Comparison of ENCODE assay signal across 8 cellular contexts in genomic region chr2:147843864-147844690, GRCh38. TPM values are rescaled to one million over a fixed set of nuclear protein-coding genes. Genes with fewer than 3 reads are reported as not detected.
A peak's percentile ranks its signal among the peaks of the same experiment; 100 is the strongest.
DNase-seq lines count a peak whose midpoint lies in the region; ATAC-seq and TF ChIP-seq lines count a peak whose summit lies in the region.

No MANE protein-coding gene starts in this region.

- H3K4me3 ChIP-seq in IMR-90 (ENCODE audit: insufficient read depth, low read depth, low read length) = peak overlapping the region; percentile 96
- peak overlapping the region; percentile 73 to 92 (median 81) for H3K4me3 ChIP-seq in esophagus squamous epithelium

- H3K4me1 ChIP-seq in IMR-90 (ENCODE audit: control insufficient read depth, insufficient read depth, low read length) (peaks cover 3% of the 10 kb centered on the region; the same call in 1 of the 2 replicates), esophagus squamous epithelium (peaks cover 6 to 44% (median 10%) of the 10 kb centered on the region in 3 donors)

- ATAC-seq in GM21619 (IDR thresholded peaks at IDR 0.05; ENCODE audit: unreplicated experiment) (peak; percentile 80), IMR-90 (ENCODE audit: low read depth) (peak; percentile 93)

- CTCF ChIA-PET in IMR-90 (lab: Yijun Ruan, JAX) = interaction anchor here (0.7 to 1.0 kb wide), 3 partner anchors 9 to 67 kb away, joined by 3 read pairs; no protein-coding TSS in a partner anchor

- H3K56ac ChIP-seq in IMR-90 (ENCODE audit: extremely low read depth, insufficient read depth, low read length) = peak overlapping the region; percentile 61

- H2AK5ac ChIP-seq in IMR-90 (ENCODE audit: low read depth, low read length) = no peak overlapping the region

- intact Hi-C loops in IMR-90 (cut with micrococcal nuclease) (loop anchor here (1.0 to 5.0 kb wide), 3 partner anchors 67 to 915 kb away; no protein-coding TSS in a partner anchor), esophagus squamous epithelium (cut with DNase I) (no loop called here)

- dilution Hi-C loops in IMR-90 (cut with HindIII; ENCODE audit: low sequenced_read_pairs, unreplicated experiment) = no loop called here

- H2BK15ac ChIP-seq in IMR-90 (ENCODE audit: low read depth, low read length) = no peak overlapping the region

- H2BK20ac ChIP-seq in IMR-90 (ENCODE audit: low read depth, low read length) = no peak overlapping the region

- H2AK9ac ChIP-seq in IMR-90 (replicated peaks; ENCODE audit: low read depth, low read length, poor library complexity) = peak overlapping the region; percentile 8

- H2BK5ac ChIP-seq in IMR-90 (ENCODE audit: low read depth, low read length, poor library complexity, severe bottlenecking) = peak overlapping the region; percentile 67

- H3K27me3 ChIP-seq in IMR-90 (ENCODE audit: control insufficient read depth, insufficient read depth, low read length) (no peaks in the 10 kb centered on the region), esophagus squamous epithelium (no peaks in the 10 kb centered on the region)

- TF ChIP-seq CTCF in IMR-90 (conservative IDR thresholded peaks at IDR 0.05; ENCODE audit: low read depth, low read length) (peak; percentile 22; the same call in 1 of the 2 replicates), esophagus squamous epithelium (IDR thresholded peaks at IDR 0.05) (peak in 3 of 6 experiments; percentile 20 to 39 (median 28))

- peak overlapping the region; percentile 80 for H2BK120ac ChIP-seq in IMR-90 (ENCODE audit: low read depth, low read length)

- H3K18ac ChIP-seq in IMR-90 (ENCODE audit: low read depth, low read length) = peak overlapping the region; percentile 62; the same call in 1 of the 2 replicates

- H3K23ac ChIP-seq in IMR-90 (ENCODE audit: low read depth, low read length) = peak overlapping the region; percentile 95

- WGBS in IMR-90 (ENCODE audit: extremely low coverage in 2 of 2, insufficient read length in 1 of 2), 2 experiments = 0% methylated on average over 33 of the region's 113 CpGs; no CpG with 5 or more reads in 1 of the 2 experiments
- WGBS in esophagus squamous epithelium, 2 donors = 0% methylated on average over 22 of the region's 113 CpGs; no CpG with 5 or more reads in 1 of the 2 donors

- in situ Hi-C loops in IMR-90 (cut with MboI; ENCODE audit: low sequenced_read_pairs) = no loop called here

- peak overlapping the region; percentile 36; the same call in 1 of the 2 replicates for H4K5ac ChIP-seq in IMR-90 (ENCODE audit: low read depth, low read length)

- H4K91ac ChIP-seq in IMR-90 (ENCODE audit: insufficient read depth, low read depth, low read length) = peak overlapping the region; percentile 38

- peak overlapping the region; percentile 90 for H3K4me2 ChIP-seq in IMR-90 (ENCODE audit: low read depth, low read length)

- TF ChIP-seq RAD21 in IMR-90 (IDR thresholded peaks at IDR 0.05; ENCODE audit: low read length) = no peak

- H3K14ac ChIP-seq in IMR-90 (replicated peaks; ENCODE audit: low read depth, low read length) = peak overlapping the region; percentile 61

- H3K9me3 ChIP-seq in IMR-90 (ENCODE audit: control insufficient read depth, insufficient read depth, low read length) (no peaks in the 10 kb centered on the region), esophagus squamous epithelium (no peaks in the 10 kb centered on the region)

- H3K9ac ChIP-seq in IMR-90 (ENCODE audit: low read depth, low read length) = peak overlapping the region; percentile 94

- peak overlapping the region; percentile 98 for H2AFZ ChIP-seq in IMR-90 (replicated peaks; ENCODE audit: low read length, poor library complexity)

- no peaks in the 10 kb centered on the region for H3K9me1 ChIP-seq in IMR-90 (ENCODE audit: insufficient read depth, low read length)

- no peaks in the 10 kb centered on the region for H3K36me3 ChIP-seq in IMR-90 (ENCODE audit: control insufficient read depth, insufficient read depth, low read length)
- no peaks in the 10 kb centered on the region for H3K36me3 ChIP-seq in esophagus squamous epithelium

- POLR2A ChIA-PET in IMR-90 (lab: Charles Lee; ENCODE audit: unreplicated experiment) = no interaction called here

- TF ChIP-seq POLR2A in IMR-90 (IDR thresholded peaks at IDR 0.05; ENCODE audit: low read depth, low read length) = peak; percentile 78
- peak in 2 of 4 donors; percentile 37 to 58 for TF ChIP-seq POLR2A in esophagus squamous epithelium (IDR thresholded peaks at IDR 0.05)

- peak overlapping the region; percentile 93 for H3K27ac ChIP-seq in IMR-90 (ENCODE audit: insufficient read depth, low read length)
- peak overlapping the region; percentile 96 to 98 (median 98) for H3K27ac ChIP-seq in esophagus squamous epithelium

- BruUV-seq in IMR-90 (replicated peaks; lab: Mats Ljungman, UMichigan) = no TSS peak

- H3K79me1 ChIP-seq in IMR-90 (ENCODE audit: low read depth in 1 of 2, low read length in 2 of 2) = peaks cover 13 to 22% of the 10 kb centered on the region in 2 experiments

- peak overlapping the region; percentile 51 for H3K4ac ChIP-seq in IMR-90 (ENCODE audit: low read depth, low read length)

- H4K8ac ChIP-seq in IMR-90 (ENCODE audit: low read depth in 2 of 2, low read length in 2 of 2) = peak overlapping the region; percentile 10 to 82; a peak in 2 of 4 replicates

- peak; percentile 96 for DNase-seq in DMS 273 (lab: John Stamatoyannopoulos, UW; ENCODE audit: unreplicated experiment)
- DNase-seq in IMR-90 = peak; percentile 85
- DNase-seq in activated T-helper 1 cell treated with Interleukin-2 at 50 U/mL for 16 hours (ENCODE audit: low read depth) = peak; percentile 79
- peak; percentile 60 for DNase-seq in esophagus squamous epithelium (lab: John Stamatoyannopoulos, UW)
- peak; percentile 93 for DNase-seq in myocyte (ENCODE audit: low read depth)
- peak; percentile 71 to 72 for DNase-seq in stimulated activated CD8-positive, alpha-beta memory T cell treated with anti-CD3 and anti-CD28 coated beads, Interleukin-7, amount 100 ng/mL, for 1 hour (ENCODE audit: low read depth in 2 of 2)

- peaks cover 6% of the 10 kb centered on the region; the same call in 1 of the 2 replicates for H4K20me1 ChIP-seq in IMR-90 (ENCODE audit: insufficient read depth, low read length)

TF ChIP-seq in IMR-90, 13 proteins besides CTCF, POLR2A, EP300 and RAD21 (continues in another document):
- TF ChIP-seq CHD1 (IDR thresholded peaks at IDR 0.05; ENCODE audit: low read depth, low read length) (no peak), CEBPB (IDR thresholded peaks at IDR 0.05; ENCODE audit: low read depth, low read length) (no peak), USF2 (IDR thresholded peaks at IDR 0.05; ENCODE audit: low read depth, low read length) (no peak), MAZ (IDR thresholded peaks at IDR 0.05; ENCODE audit: borderline replicate concordance, low read depth, low read length) (peak; percentile 81; the same call in 1 of the 2 replicates), RCOR1 (IDR thresholded peaks at IDR 0.05; ENCODE audit: insufficient replicate concordance, low read length) (no peak)
- TF ChIP-seq, protein P1, sequence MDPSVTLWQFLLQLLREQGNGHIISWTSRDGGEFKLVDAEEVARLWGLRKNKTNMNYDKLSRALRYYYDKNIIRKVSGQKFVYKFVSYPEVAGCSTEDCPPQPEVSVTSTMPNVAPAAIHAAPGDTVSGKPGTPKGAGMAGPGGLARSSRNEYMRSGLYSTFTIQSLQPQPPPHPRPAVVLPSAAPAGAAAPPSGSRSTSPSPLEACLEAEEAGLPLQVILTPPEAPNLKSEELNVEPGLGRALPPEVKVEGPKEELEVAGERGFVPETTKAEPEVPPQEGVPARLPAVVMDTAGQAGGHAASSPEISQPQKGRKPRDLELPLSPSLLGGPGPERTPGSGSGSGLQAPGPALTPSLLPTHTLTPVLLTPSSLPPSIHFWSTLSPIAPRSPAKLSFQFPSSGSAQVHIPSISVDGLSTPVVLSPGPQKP (IDR thresholded peaks at IDR 0.05; ENCODE audit: borderline replicate concordance, low read depth, low read length) = no peak

TF ChIP-seq in PFSK-1, 5 proteins besides CTCF, POLR2A, EP300 and RAD21:
- 0 out of 2 replicates have a peak, but pooled peaks have one; percentile 35 for TF ChIP-seq SIN3A (IDR thresholded peaks at IDR 0.05; ENCODE audit: borderline replicate concordance, insufficient read depth, low read length)
- no peak for TF ChIP-seq POLR2AphosphoS5 (IDR thresholded peaks at IDR 0.05; ENCODE audit: low read depth, low read length)
- TF ChIP-seq, protein P2, sequence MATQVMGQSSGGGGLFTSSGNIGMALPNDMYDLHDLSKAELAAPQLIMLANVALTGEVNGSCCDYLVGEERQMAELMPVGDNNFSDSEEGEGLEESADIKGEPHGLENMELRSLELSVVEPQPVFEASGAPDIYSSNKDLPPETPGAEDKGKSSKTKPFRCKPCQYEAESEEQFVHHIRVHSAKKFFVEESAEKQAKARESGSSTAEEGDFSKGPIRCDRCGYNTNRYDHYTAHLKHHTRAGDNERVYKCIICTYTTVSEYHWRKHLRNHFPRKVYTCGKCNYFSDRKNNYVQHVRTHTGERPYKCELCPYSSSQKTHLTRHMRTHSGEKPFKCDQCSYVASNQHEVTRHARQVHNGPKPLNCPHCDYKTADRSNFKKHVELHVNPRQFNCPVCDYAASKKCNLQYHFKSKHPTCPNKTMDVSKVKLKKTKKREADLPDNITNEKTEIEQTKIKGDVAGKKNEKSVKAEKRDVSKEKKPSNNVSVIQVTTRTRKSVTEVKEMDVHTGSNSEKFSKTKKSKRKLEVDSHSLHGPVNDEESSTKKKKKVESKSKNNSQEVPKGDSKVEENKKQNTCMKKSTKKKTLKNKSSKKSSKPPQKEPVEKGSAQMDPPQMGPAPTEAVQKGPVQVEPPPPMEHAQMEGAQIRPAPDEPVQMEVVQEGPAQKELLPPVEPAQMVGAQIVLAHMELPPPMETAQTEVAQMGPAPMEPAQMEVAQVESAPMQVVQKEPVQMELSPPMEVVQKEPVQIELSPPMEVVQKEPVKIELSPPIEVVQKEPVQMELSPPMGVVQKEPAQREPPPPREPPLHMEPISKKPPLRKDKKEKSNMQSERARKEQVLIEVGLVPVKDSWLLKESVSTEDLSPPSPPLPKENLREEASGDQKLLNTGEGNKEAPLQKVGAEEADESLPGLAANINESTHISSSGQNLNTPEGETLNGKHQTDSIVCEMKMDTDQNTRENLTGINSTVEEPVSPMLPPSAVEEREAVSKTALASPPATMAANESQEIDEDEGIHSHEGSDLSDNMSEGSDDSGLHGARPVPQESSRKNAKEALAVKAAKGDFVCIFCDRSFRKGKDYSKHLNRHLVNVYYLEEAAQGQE (IDR thresholded peaks at IDR 0.05; ENCODE audit: insufficient read depth in 1 of 2, low read depth in 2 of 2, low read length in 2 of 2) = no peak
- peak; percentile 9 for TF ChIP-seq FOXP2 (optimal IDR thresholded peaks at IDR 0.05; ENCODE audit: borderline replicate concordance, extremely low read depth, extremely low read length, insufficient read depth)

RNA-seq across cellular contexts. Expression of gene ACVR2A, which starts 0.8 kb away (rescaled TPM):
- total RNA-seq in IMR-90 (2012; rRNA removed) (6.8 and 11.1 TPM in 2 replicates), esophagus squamous epithelium (10 to 100 TPM; 10.1 to 27.5 (median 15.1) TPM), myocyte (13.3 and 13.4 TPM in 2 replicates)
- 1.7 and 1.8 TPM in 2 replicates for polyA plus RNA-seq in IMR-90 (2012; rRNA removed)
- polyA plus RNA-seq in IMR-90 (2012; cell fraction: cytosol; rRNA removed) = 0.17 and 0.27 TPM in 2 replicates
- 0.50 and 6.1 TPM in 2 replicates for polyA plus RNA-seq in IMR-90 (2012; cell fraction: nucleus; rRNA removed; ENCODE audit: low replicate concordance)
- polyA plus RNA-seq in PFSK-1 (2012; ENCODE audit: insufficient read length, low read depth) = 0.83 TPM
- polyA plus RNA-seq in myocyte (2012) = 51.3 TPM

Comparison
In these comparisons a context has a peak if more than half of its experiments do, and no peak if none do; other contexts are left out.
1. Peak in every context shown above with its lines: DNase-seq, ATAC-seq, H3K4me3 ChIP-seq and H3K27ac ChIP-seq.